8 cellular contexts compared by ENCODE assay signal in the genomic region with DNA sequence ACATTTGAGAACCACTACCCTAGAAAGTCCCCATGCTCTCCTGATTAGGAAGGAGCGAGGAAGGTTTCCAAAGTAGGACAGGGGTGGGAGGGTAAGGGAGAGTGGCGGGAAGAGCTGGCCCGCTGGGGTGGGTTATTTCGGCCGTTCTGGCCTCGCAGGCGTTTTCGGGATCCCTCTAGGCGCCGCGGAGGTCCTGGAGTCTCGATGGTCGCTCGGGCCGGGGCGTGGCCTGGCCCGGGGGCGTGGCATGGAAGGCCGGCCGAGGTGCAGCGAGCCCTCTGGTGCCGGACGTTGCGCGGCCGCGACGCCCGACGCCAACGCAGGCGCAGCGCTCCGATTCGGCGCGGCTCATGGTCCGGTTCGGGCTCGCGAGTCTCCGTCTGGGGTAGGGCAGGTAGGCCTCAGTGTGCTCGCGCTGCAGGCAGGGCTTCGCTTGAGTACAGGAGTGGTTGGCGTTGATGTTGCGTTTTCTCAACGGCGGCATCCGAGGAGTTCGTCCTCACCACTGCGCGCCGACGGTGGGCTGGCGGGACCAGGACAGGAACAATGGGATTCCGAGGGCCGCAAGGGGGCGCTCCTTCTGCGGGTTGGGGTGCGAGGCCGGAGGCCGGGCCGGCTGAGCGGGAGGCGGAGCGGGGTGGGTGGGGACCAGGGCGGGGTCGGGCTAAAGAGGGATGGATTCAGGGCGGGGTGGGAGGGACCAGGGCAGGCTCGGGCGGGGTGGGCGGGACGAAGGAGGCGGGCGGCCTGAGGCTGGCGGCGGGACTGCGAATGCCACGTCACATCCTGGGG. TPM values are rescaled to one million over a fixed set of nuclear protein-coding genes. Genes with fewer than 3 reads are reported as not detected.
A peak's percentile ranks its signal among the peaks of the same experiment; 100 is the strongest.
DNase-seq lines count a peak whose midpoint lies in the region; ATAC-seq, FAIRE-seq and TF ChIP-seq lines count a peak whose summit lies in the region.

A gene with protein sequence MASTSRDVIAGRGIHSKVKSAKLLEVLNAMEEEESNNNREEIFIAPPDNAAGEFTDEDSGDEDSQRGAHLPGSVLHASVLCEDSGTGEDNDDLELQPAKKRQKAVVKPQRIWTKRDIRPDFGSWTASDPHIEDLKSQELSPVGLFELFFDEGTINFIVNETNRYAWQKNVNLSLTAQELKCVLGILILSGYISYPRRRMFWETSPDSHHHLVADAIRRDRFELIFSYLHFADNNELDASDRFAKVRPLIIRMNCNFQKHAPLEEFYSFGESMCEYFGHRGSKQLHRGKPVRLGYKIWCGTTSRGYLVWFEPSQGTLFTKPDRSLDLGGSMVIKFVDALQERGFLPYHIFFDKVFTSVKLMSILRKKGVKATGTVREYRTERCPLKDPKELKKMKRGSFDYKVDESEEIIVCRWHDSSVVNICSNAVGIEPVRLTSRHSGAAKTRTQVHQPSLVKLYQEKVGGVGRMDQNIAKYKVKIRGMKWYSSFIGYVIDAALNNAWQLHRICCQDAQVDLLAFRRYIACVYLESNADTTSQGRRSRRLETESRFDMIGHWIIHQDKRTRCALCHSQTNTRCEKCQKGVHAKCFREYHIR (plus strand): TSS at position 287 of the 792 bp plus-strand sequence. CDS start 7,628 bp downstream, outside the sequence.

- dilution Hi-C loops in keratinocyte (cut with MboI; ENCODE audit: extremely low pct_ligation_motif_present, low sequenced_read_pairs): no loop called here

- H3K36me3 Mint-ChIP-seq in WTC11: peaks cover 14% of the 10 kb centered on the region

- no peaks in the 10 kb centered on the region for H3K9me1 ChIP-seq in keratinocyte (ENCODE audit: control insufficient read depth, extremely low read depth, insufficient read depth, low read length)

- peaks cover 4% of the 10 kb centered on the region; the same call in 1 of the 2 replicates for H3K27me3 Mint-ChIP-seq in WTC11 (ENCODE audit: low read depth)

- no peaks in the 10 kb centered on the region; the same call in 1 of the 2 replicates for H3K9me3 Mint-ChIP-seq in WTC11

- peak within 1 kb of the TSS; percentile 100 for H3K27ac Mint-ChIP-seq in WTC11

- no peaks in the 10 kb centered on the region for H3K36me3 ChIP-seq in keratinocyte (ENCODE audit: control insufficient read depth in 2 of 2, extremely low read depth in 1 of 2, insufficient read depth in 2 of 2, low read length in 2 of 2)

- no peak for FAIRE-seq in keratinocyte (lab: Jason Lieb, UNC)

- H3K4me1 Mint-ChIP-seq in WTC11: peaks cover 35% of the 10 kb centered on the region

- CTCF ChIA-PET in WTC11 (lab: Charles Lee): interaction anchor here (0.6 to 1.8 kb wide), 15 partner anchors 9 to 124 kb away, joined by 3 to 24 read pairs (median 4); a partner anchor contains a TSS

- no peaks in the 10 kb centered on the region for H3K9me3 ChIP-seq in keratinocyte (ENCODE audit: control insufficient read depth, low read depth, low read length)

- TF ChIP-seq CTCF in WTC11 (IDR thresholded peaks at IDR 0.05) (peak; percentile 62), cardiac fibroblast (IDR thresholded peaks at IDR 0.05; ENCODE audit: low read depth, low read length) (peak; percentile 66), keratinocyte (optimal IDR thresholded peaks at IDR 0.05 in 1 of 3, IDR thresholded peaks at IDR 0.05 in 1 of 3, conservative IDR thresholded peaks at IDR 0.05 in 1 of 3; ENCODE audit: extremely low read depth in 1 of 3, insufficient read depth in 2 of 3, low read length in 3 of 3) (peak; percentile 43 to 83 (median 79))

- H4K20me1 ChIP-seq in keratinocyte (ENCODE audit: control insufficient read depth, extremely low read depth, insufficient read depth, low read length): no peaks in the 10 kb centered on the region

- no peaks in the 10 kb centered on the region for H3K27me3 ChIP-seq in keratinocyte (ENCODE audit: control insufficient read depth, extremely low read depth, insufficient read depth, low read length)

- POLR2A ChIA-PET in WTC11 (lab: Charles Lee): interaction anchor here (0.6 to 1.9 kb wide), 8 partner anchors 9 to 80 kb away, joined by 3 to 13 read pairs (median 5); a partner anchor contains a TSS

- H3K27ac ChIP-seq in keratinocyte (ENCODE audit: control insufficient read depth, insufficient read depth, low read length): peak within 1 kb of the TSS; percentile 78

- peaks cover 9% of the 10 kb centered on the region for H3K79me2 ChIP-seq in keratinocyte (ENCODE audit: control insufficient read depth, insufficient read depth, low read length)

- ATAC-seq in GM18873 (IDR thresholded peaks at IDR 0.05; ENCODE audit: low FRiP score, unreplicated experiment) (peak; percentile 88), HG03135 (IDR thresholded peaks at IDR 0.05; ENCODE audit: unreplicated experiment) (peak; percentile 95), WTC11 (peak; percentile 90)

- peak within 1 kb of the TSS; percentile 79 for H3K9ac ChIP-seq in keratinocyte (ENCODE audit: control insufficient read depth, extremely low read depth, insufficient read depth, low read length)

- peak within 1 kb of the TSS; percentile 100 for H2AFZ ChIP-seq in keratinocyte (ENCODE audit: control insufficient read depth, low read length)

- peak within 1 kb of the TSS; percentile 92 for H3K4me3 Mint-ChIP-seq in WTC11

- DNase-seq in AG08396 (ENCODE audit: low spot score) (peak; percentile 99), NCI-H2196 treated with DMSO at 0.1 percent for 48 hours (lab: John Stamatoyannopoulos, UW; ENCODE audit: unreplicated experiment) (peak; percentile 65), WTC11 (ENCODE audit: low spot score) (peak; percentile 98), cardiac fibroblast (ENCODE audit: low read depth in 2 of 2) (peak; percentile 94 to 96), keratinocyte (ENCODE audit: low read depth, low spot score) (no peak)
- peak; percentile 91 to 95 (median 94) for DNase-seq in stimulated activated CD4-positive, alpha-beta T cell treated with anti-CD3 and anti-CD28 coated beads, Interleukin-12 subunit alpha, Interleukin-12 subunit beta, amount 100 ng/mL, for 48 hours (ENCODE audit: low read depth in 2 of 3, low spot score in 1 of 3)

- peaks cover 6% of the 10 kb centered on the region for H3K4me1 ChIP-seq in keratinocyte (ENCODE audit: control insufficient read depth, extremely low read depth, insufficient read depth, low read length)

- H3K4me2 ChIP-seq in keratinocyte (ENCODE audit: control insufficient read depth, extremely low read depth, insufficient read depth, low read depth, low read length): peak within 1 kb of the TSS; percentile 98

- H3K4me3 ChIP-seq in cardiac fibroblast (replicated peaks in 1 of 2; ENCODE audit: low read depth in 2 of 2, low read length in 2 of 2) (peak within 1 kb of the TSS; percentile 80 to 89), keratinocyte (ENCODE audit: control insufficient read depth in 2 of 3, extremely low read depth in 1 of 3, insufficient read depth in 2 of 3, low read depth in 1 of 3, low read length in 3 of 3) (peak within 1 kb of the TSS; percentile 71 to 83 (median 73))

TF ChIP-seq in WTC11, 78 proteins besides CTCF, POLR2A, EP300 and RAD21 (continues in another document):
- TF ChIP-seq, protein P1, sequence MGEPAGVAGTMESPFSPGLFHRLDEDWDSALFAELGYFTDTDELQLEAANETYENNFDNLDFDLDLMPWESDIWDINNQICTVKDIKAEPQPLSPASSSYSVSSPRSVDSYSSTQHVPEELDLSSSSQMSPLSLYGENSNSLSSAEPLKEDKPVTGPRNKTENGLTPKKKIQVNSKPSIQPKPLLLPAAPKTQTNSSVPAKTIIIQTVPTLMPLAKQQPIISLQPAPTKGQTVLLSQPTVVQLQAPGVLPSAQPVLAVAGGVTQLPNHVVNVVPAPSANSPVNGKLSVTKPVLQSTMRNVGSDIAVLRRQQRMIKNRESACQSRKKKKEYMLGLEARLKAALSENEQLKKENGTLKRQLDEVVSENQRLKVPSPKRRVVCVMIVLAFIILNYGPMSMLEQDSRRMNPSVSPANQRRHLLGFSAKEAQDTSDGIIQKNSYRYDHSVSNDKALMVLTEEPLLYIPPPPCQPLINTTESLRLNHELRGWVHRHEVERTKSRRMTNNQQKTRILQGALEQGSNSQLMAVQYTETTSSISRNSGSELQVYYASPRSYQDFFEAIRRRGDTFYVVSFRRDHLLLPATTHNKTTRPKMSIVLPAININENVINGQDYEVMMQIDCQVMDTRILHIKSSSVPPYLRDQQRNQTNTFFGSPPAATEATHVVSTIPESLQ (CRISPR knock-in tag; IDR thresholded peaks at IDR 0.05): no peak
- TF ChIP-seq TEAD4 (CRISPR knock-in tag; IDR thresholded peaks at IDR 0.05) (no peak), ZNF263 (CRISPR knock-in tag; IDR thresholded peaks at IDR 0.05; ENCODE audit: low read depth) (no peak)

RNA-seq across cellular contexts. Expression of the gene that starts here (rescaled TPM):
- 6.5 to 6.9 TPM (median 6.6 TPM) in 3 replicates for total RNA-seq in WTC11 (2021)
- 5.1 to 6.1 TPM (median 5.3 TPM) in 3 replicates for polyA plus RNA-seq in keratinocyte
- 4.4 TPM for polyA plus RNA-seq in keratinocyte (2011; ENCODE audit: low read depth)
- 1.6 and 2.5 TPM in 2 replicates for polyA plus RNA-seq in keratinocyte (2011; cell fraction: cytosol; rRNA removed)
- 11.7 and 13.1 TPM in 2 replicates for polyA plus RNA-seq in keratinocyte (2011; cell fraction: nucleus; rRNA removed)
- 3.4 and 4.8 TPM in 2 replicates for polyA plus RNA-seq in keratinocyte (2012; ENCODE audit: low replicate concordance)
- polyA minus RNA-seq in keratinocyte: 2.4 to 7.9 TPM (median 6.9 TPM) in 3 replicates
- 3.1 TPM for polyA minus RNA-seq in keratinocyte (2011; cell fraction: cytosol; rRNA and poly(A)+ RNA removed)
- polyA minus RNA-seq in keratinocyte (2011; cell fraction: nucleus; rRNA and poly(A)+ RNA removed): 4.3 and 8.8 TPM in 2 replicates
